ENCODE assay signal across 40 cellular contexts in the genomic region with DNA sequence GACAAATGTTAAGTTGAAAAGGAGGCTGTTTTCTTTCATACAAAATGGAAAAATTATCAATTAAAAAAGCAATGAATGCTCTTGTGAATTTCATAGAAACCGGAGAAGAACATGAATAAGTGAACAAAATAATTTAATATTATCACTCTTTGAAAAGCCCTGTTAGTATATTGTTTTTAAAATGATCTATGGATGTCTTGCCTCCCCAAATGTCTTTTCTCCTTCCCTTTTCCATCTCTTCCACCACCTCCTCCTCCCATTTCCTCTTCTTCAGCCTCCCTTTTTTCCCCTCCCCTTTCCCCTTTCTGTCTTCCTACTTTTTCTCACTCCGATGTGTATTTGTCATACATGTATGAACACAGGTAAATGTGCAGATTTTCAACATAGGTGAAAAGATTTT.
"Had no signal": no experiment of that assay in that cellular context is flagged by ENCODE, and none has a peak within 500 bp of the region (broad histone marks: within the 10 kb centered on the region; RNA-seq: fewer than 3 reads in every experiment).

No MANE protein-coding gene starts in this region.

- H3K4me3 ChIP-seq: adrenal gland, ascending aorta, body of pancreas, breast epithelium, cardiac muscle cell had no signal

- H3K4me1 Mint-ChIP-seq: activated naive CD4-positive, alpha-beta T cell treated with anti-CD3 and anti-CD28 coated beads, Interleukin-2, amount 10 ng/mL, durations not matched to agents 7 days and 5 days; activated naive CD4-positive, alpha-beta T cell treated with anti-CD3 and anti-CD28 coated beads, Interleukin-2, amount 50 U/mL, for 24 hours; activated naive CD8-positive, alpha-beta T cell treated with anti-CD3 and anti-CD28 coated beads for 36 hours; activated naive CD8-positive, alpha-beta T cell treated with anti-CD3 and anti-CD28 coated beads, Interleukin-2, amount 10 ng/mL, durations not matched to agents 7 days and 5 days; activated naive CD8-positive, alpha-beta T cell treated with anti-CD3 and anti-CD28 coated beads, Interleukin-2, amount 50 U/mL, for 24 hours; activated T-helper 17 cell treated with anti-CD3 and anti-CD28 coated beads, Interleukin-2, amount 50 U/mL, for 72 hours; brain; central memory CD8-positive, alpha-beta T cell had no signal

- DNase-seq: activated effector memory CD4-positive, alpha-beta T cell treated with anti-CD3 and anti-CD28 coated beads, Interleukin-2, amount 50 U/mL, for 16 hours; activated effector memory CD4-positive, alpha-beta T cell treated with Interleukin-2 at 50 U/mL for 16 hours; activated gamma-delta T cell; activated gamma-delta T cell treated with Interleukin-2 at 50 U/mL for 16 hours; activated naive CD4-positive, alpha-beta T cell; activated naive CD4-positive, alpha-beta T cell treated with anti-CD3 and anti-CD28 coated beads for 36 hours; activated naive CD4-positive, alpha-beta T cell treated with anti-CD3 and anti-CD28 coated beads, Interleukin-2, amount 10 ng/mL, durations not matched to agents 7 days and 5 days; activated naive CD4-positive, alpha-beta T cell treated with anti-CD3 and anti-CD28 coated beads, Interleukin-2, amount 50 U/mL, for 16 hours; activated naive CD4-positive, alpha-beta T cell treated with Interleukin-2 at 50 U/mL for 16 hours; activated naive CD8-positive, alpha-beta T cell treated with anti-CD3 and anti-CD28 coated beads for 36 hours; activated naive CD8-positive, alpha-beta T cell treated with anti-CD3 and anti-CD28 coated beads, Interleukin-2, amount 10 ng/mL, durations not matched to agents 7 days and 5 days; activated naive CD8-positive, alpha-beta T cell treated with anti-CD3 and anti-CD28 coated beads, Interleukin-2, amount 50 U/mL, for 24 hours; activated T-cell treated with anti-CD3 and anti-CD28 coated beads, Interleukin-2, amount 50 U/mL, for 1 hour; activated T-cell treated with anti-CD3 and anti-CD28 coated beads, Interleukin-2, amount 50 U/mL, for 24 hours; activated T-cell treated with anti-CD3 and anti-CD28 coated beads, Interleukin-2, amount 50 U/mL, for 4 hours; activated T-cell treated with anti-CD3 and anti-CD28 coated beads, Interleukin-2, amount 50 U/mL, for 48 hours; activated T-cell treated with anti-CD3 and anti-CD28 coated beads, Interleukin-2, amount 50 U/mL, for 72 hours; adrenal gland; amniotic stem cell; amygdala; anterior cingulate cortex; aorta; body of pancreas; brain microvascular endothelial cell; caudate nucleus; central memory CD4-positive, alpha-beta T cell; cerebellar nuclear complex had no signal

- H3K4me3 Mint-ChIP-seq: activated naive CD4-positive, alpha-beta T cell treated with anti-CD3 and anti-CD28 coated beads for 36 hours; activated naive CD4-positive, alpha-beta T cell treated with anti-CD3 and anti-CD28 coated beads, Interleukin-2, amount 10 ng/mL, durations not matched to agents 7 days and 5 days; activated naive CD4-positive, alpha-beta T cell treated with anti-CD3 and anti-CD28 coated beads, Interleukin-2, amount 50 U/mL, for 24 hours; activated naive CD8-positive, alpha-beta T cell; activated naive CD8-positive, alpha-beta T cell treated with anti-CD3 and anti-CD28 coated beads for 36 hours; activated naive CD8-positive, alpha-beta T cell treated with anti-CD3 and anti-CD28 coated beads, Interleukin-2, amount 10 ng/mL, durations not matched to agents 7 days and 5 days; activated naive CD8-positive, alpha-beta T cell treated with anti-CD3 and anti-CD28 coated beads, Interleukin-2, amount 50 U/mL, for 24 hours; activated T-cell treated with anti-CD3 and anti-CD28 coated beads, Interleukin-2, amount 50 U/mL, for 24 hours; activated T-cell treated with anti-CD3 and anti-CD28 coated beads, Interleukin-2, amount 50 U/mL, for 4 hours; activated T-cell treated with anti-CD3 and anti-CD28 coated beads, Interleukin-2, amount 50 U/mL, for 72 hours; activated T-helper 1 cell treated with anti-CD3 and anti-CD28 coated beads, Interleukin-12 subunit alpha, Interleukin-12 subunit beta, Interleukin-2, Interleukin-4 antibody, amounts not matched to agents 30 ng/mL and 10 ng/mL and 1 ng/mL, durations not matched to agents 14 hours and 24 hours and 36 hours; activated T-helper 17 cell treated with anti-CD3 and anti-CD28 coated beads, Interleukin-2, amount 50 U/mL, for 72 hours; brain; central memory CD8-positive, alpha-beta T cell had no signal

- H3K27ac Mint-ChIP-seq: activated naive CD4-positive, alpha-beta T cell treated with anti-CD3 and anti-CD28 coated beads for 36 hours; activated naive CD4-positive, alpha-beta T cell treated with anti-CD3 and anti-CD28 coated beads, Interleukin-2, amount 10 ng/mL, durations not matched to agents 7 days and 5 days; activated naive CD4-positive, alpha-beta T cell treated with anti-CD3 and anti-CD28 coated beads, Interleukin-2, amount 50 U/mL, for 24 hours; activated naive CD4-positive, alpha-beta T cell treated with anti-CD3 and anti-CD28 coated beads, Interleukin-2, amount 50 U/mL, for 72 hours; activated naive CD8-positive, alpha-beta T cell; activated naive CD8-positive, alpha-beta T cell treated with anti-CD3 and anti-CD28 coated beads for 36 hours; activated naive CD8-positive, alpha-beta T cell treated with anti-CD3 and anti-CD28 coated beads, Interleukin-2, amount 10 ng/mL, durations not matched to agents 7 days and 5 days; activated naive CD8-positive, alpha-beta T cell treated with anti-CD3 and anti-CD28 coated beads, Interleukin-2, amount 50 U/mL, for 24 hours; activated T-cell treated with anti-CD3 and anti-CD28 coated beads, Interleukin-2, amount 50 U/mL, for 24 hours; activated T-cell treated with anti-CD3 and anti-CD28 coated beads, Interleukin-2, amount 50 U/mL, for 72 hours; activated T-helper 1 cell treated with anti-CD3 and anti-CD28 coated beads, Interleukin-12 subunit alpha, Interleukin-12 subunit beta, Interleukin-2, Interleukin-4 antibody, amounts not matched to agents 30 ng/mL and 10 ng/mL and 1 ng/mL, durations not matched to agents 14 hours and 24 hours and 36 hours; activated T-helper 17 cell treated with anti-CD3 and anti-CD28 coated beads, Interleukin-2, amount 50 U/mL, for 72 hours; activated T-helper 2 cell treated with anti-CD3 and anti-CD28 coated beads, Interferon-gamma antibody, Interleukin-2, Interleukin-4, amounts not matched to agents 10 μg/mL and 5 μg/mL and 100 μg/mL, durations not matched to agents 14 hours and 24 hours and 36 hours had no signal

- H3K36me3 Mint-ChIP-seq: activated naive CD4-positive, alpha-beta T cell treated with anti-CD3 and anti-CD28 coated beads, Interleukin-2, amount 10 ng/mL, durations not matched to agents 7 days and 5 days; activated naive CD4-positive, alpha-beta T cell treated with anti-CD3 and anti-CD28 coated beads, Interleukin-2, amount 50 U/mL, for 24 hours; activated naive CD4-positive, alpha-beta T cell treated with anti-CD3 and anti-CD28 coated beads, Interleukin-2, amount 50 U/mL, for 72 hours; activated naive CD8-positive, alpha-beta T cell; activated naive CD8-positive, alpha-beta T cell treated with anti-CD3 and anti-CD28 coated beads for 36 hours; activated naive CD8-positive, alpha-beta T cell treated with anti-CD3 and anti-CD28 coated beads, Interleukin-2, amount 10 ng/mL, durations not matched to agents 7 days and 5 days; brain had no signal

- H3K9me3 ChIP-seq: adrenal gland, ascending aorta, body of pancreas, breast epithelium had no signal

- ATAC-seq: activated naive CD4-positive, alpha-beta T cell treated with anti-CD3 and anti-CD28 coated beads, Interleukin-2, amount 50 U/mL, for 72 hours; activated naive CD8-positive, alpha-beta T cell treated with anti-CD3 and anti-CD28 coated beads, Interleukin-2, amount 50 U/mL, for 24 hours; activated T-cell treated with anti-CD3 and anti-CD28 coated beads, Interleukin-2, amount 50 U/mL, for 4 hours; activated T-cell treated with anti-CD3 and anti-CD28 coated beads, Interleukin-2, amount 50 U/mL, for 72 hours; activated T-helper 17 cell treated with anti-CD3 and anti-CD28 coated beads, Interleukin-2, amount 50 U/mL, for 72 hours; body of pancreas had no signal

- H3K27ac ChIP-seq: adrenal gland, ascending aorta, body of pancreas, brain microvascular endothelial cell, breast epithelium, cardiac muscle cell had no signal

- H3K27me3 Mint-ChIP-seq: activated naive CD4-positive, alpha-beta T cell treated with anti-CD3 and anti-CD28 coated beads, Interleukin-2, amount 10 ng/mL, durations not matched to agents 7 days and 5 days; activated naive CD4-positive, alpha-beta T cell treated with anti-CD3 and anti-CD28 coated beads, Interleukin-2, amount 50 U/mL, for 24 hours; activated naive CD8-positive, alpha-beta T cell; activated naive CD8-positive, alpha-beta T cell treated with anti-CD3 and anti-CD28 coated beads for 36 hours; activated naive CD8-positive, alpha-beta T cell treated with anti-CD3 and anti-CD28 coated beads, Interleukin-2, amount 10 ng/mL, durations not matched to agents 7 days and 5 days; activated naive CD8-positive, alpha-beta T cell treated with anti-CD3 and anti-CD28 coated beads, Interleukin-2, amount 50 U/mL, for 24 hours; activated T-cell treated with anti-CD3 and anti-CD28 coated beads, Interleukin-2, amount 50 U/mL, for 24 hours; activated T-helper 17 cell treated with anti-CD3 and anti-CD28 coated beads, Interleukin-2, amount 50 U/mL, for 72 hours; brain; central memory CD8-positive, alpha-beta T cell had no signal

- H3K4me1 ChIP-seq: adrenal gland, ascending aorta, body of pancreas, breast epithelium had no signal

- H3K27me3 ChIP-seq: adrenal gland, ascending aorta, body of pancreas, brain microvascular endothelial cell, breast epithelium, cardiac muscle cell had no signal

- H3K9me3 Mint-ChIP-seq: activated naive CD4-positive, alpha-beta T cell treated with anti-CD3 and anti-CD28 coated beads for 36 hours had no signal

- H3K36me3 ChIP-seq: adrenal gland, ascending aorta, brain microvascular endothelial cell, breast epithelium, cardiac muscle cell had no signal

- FAIRE-seq: astrocyte, bronchial epithelial cell had no signal
